ENCODE assay signal across 8 cellular contexts in genomic region chr7:44629825-44630580, GRCh38. TPM values are rescaled to one million over a fixed set of nuclear protein-coding genes. Genes with fewer than 3 reads are reported as not detected.
DNase-seq lines count a peak whose midpoint lies in the region; ATAC-seq, FAIRE-seq and TF ChIP-seq lines count a peak whose summit lies in the region.

No MANE protein-coding gene starts in this region.

- H2AFZ ChIP-seq in H1 (ENCODE audit: low read length): no peak overlapping the region

- peaks cover 10% of the 10 kb centered on the region for H3K79me1 ChIP-seq in H1 (ENCODE audit: low read depth, low read length)

- in situ Hi-C loops in transverse colon (cut with MboI; ENCODE audit: low pct_ligation_motif_present in 1 of 4, low pct_unique_long_range_greater_than_20kb in 1 of 4, low sequenced_read_pairs in 3 of 4): no loop called here

- no peak overlapping the region for H3K9ac ChIP-seq in H1 (replicated peaks in 1 of 4; ENCODE audit: extremely low read depth in 1 of 4, low read depth in 3 of 4, low read length in 3 of 4)

- no peak overlapping the region for H4K5ac ChIP-seq in H1 (ENCODE audit: insufficient read length, low read depth, low read length)

- H3K4ac ChIP-seq in H1 (replicated peaks; ENCODE audit: insufficient read length, low read depth, low read length): no peak overlapping the region

- intact Hi-C loops in heart right ventricle (cut with DNase I): no loop called here
- intact Hi-C loops in left cardiac atrium (cut with DNase I): no loop called here
- intact Hi-C loops in transverse colon (cut with DNase I; ENCODE audit: low total_unique reads): no loop called here
- intact Hi-C loops in posterior vena cava (cut with DNase I): no loop called here

- POLR2A ChIA-PET in H1 (lab: Charles Lee; ENCODE audit: partially characterized antibody): interaction anchor here (0.6 to 2.2 kb wide), 4 partner anchors 9 to 169 kb away, joined by 3 to 9 read pairs (median 5); no protein-coding TSS in a partner anchor

- H2BK20ac ChIP-seq in H1 (ENCODE audit: low read length): no peak overlapping the region

- no peak for TF ChIP-seq RAD21 in H1 (IDR thresholded peaks at IDR 0.05 in 1 of 2, conservative IDR thresholded peaks at IDR 0.05 in 1 of 2; ENCODE audit: low read depth in 2 of 2, low read length in 2 of 2)

- no peak overlapping the region for H2AK5ac ChIP-seq in H1 (ENCODE audit: low read depth, low read length)

- no peak for FAIRE-seq in H1 (lab: Jason Lieb, UNC)
- FAIRE-seq in RCC 7860 (lab: Jason Lieb, UNC): no peak

- no peaks in the 10 kb centered on the region for H3K27me3 ChIP-seq in heart right ventricle
- no peaks in the 10 kb centered on the region for H3K27me3 ChIP-seq in H1 (replicated peaks in 1 of 4; ENCODE audit: control insufficient read depth in 3 of 4, extremely low read depth in 1 of 4, insufficient read depth in 3 of 4, low read length in 3 of 4)
- no peaks in the 10 kb centered on the region for H3K27me3 ChIP-seq in transverse colon

- peaks cover 0 to 52% (median 14%) of the 10 kb centered on the region in 9 donors for H3K36me3 ChIP-seq in heart right ventricle
- H3K36me3 ChIP-seq in H1 (ENCODE audit: control insufficient read depth in 2 of 4, insufficient read depth in 4 of 4, low read length in 3 of 4): peaks cover 0 to 20% (median under 1%) of the 10 kb centered on the region in 4 experiments; a peak in 3 of 8 replicates
- peaks cover 0 to 19% (median 0%) of the 10 kb centered on the region in 4 donors for H3K36me3 ChIP-seq in transverse colon

- peak overlapping the region in 7 of 10 donors; percentile 11 to 94 (median 22) for H3K27ac ChIP-seq in heart right ventricle
- no peak overlapping the region for H3K27ac ChIP-seq in H1 (ENCODE audit: low read depth, low read length)
- H3K27ac ChIP-seq in transverse colon: peak overlapping the region; percentile 34 to 89 (median 85)

- no peak overlapping the region for H3K14ac ChIP-seq in H1 (ENCODE audit: insufficient read length)

- H2BK12ac ChIP-seq in H1 (ENCODE audit: low read depth, low read length): no peak overlapping the region

- H3K23ac ChIP-seq in H1 (ENCODE audit: insufficient read length): no peak overlapping the region

- H3K56ac ChIP-seq in H1 (replicated peaks; ENCODE audit: insufficient read length, low read depth, low read length): no peak overlapping the region

- H4K20me1 ChIP-seq in H1 (replicated peaks in 1 of 2; ENCODE audit: control insufficient read depth in 1 of 2, insufficient read depth in 2 of 2, low read length in 2 of 2): peaks cover 3 to 9% of the 10 kb centered on the region in 2 experiments

- no peak overlapping the region for H4K91ac ChIP-seq in H1 (replicated peaks; ENCODE audit: insufficient read length, low read length)

- peak overlapping the region; percentile 28; the same call in 1 of the 2 replicates for H2BK5ac ChIP-seq in H1 (ENCODE audit: low read depth, low read length)

- TF ChIP-seq CTCF in heart right ventricle (IDR thresholded peaks at IDR 0.05): no peak
- no peak for TF ChIP-seq CTCF in H1 (IDR thresholded peaks at IDR 0.05; ENCODE audit: control extremely low read depth in 1 of 3, insufficient read depth in 1 of 3, low read depth in 1 of 3, low read length in 3 of 3)
- TF ChIP-seq CTCF in transverse colon (IDR thresholded peaks at IDR 0.05): no peak
- no peak for TF ChIP-seq CTCF in omental fat pad (IDR thresholded peaks at IDR 0.05)

- no peak overlapping the region for H3K4me2 ChIP-seq in H1 (ENCODE audit: insufficient read depth in 1 of 2, low read depth in 2 of 2, low read length in 2 of 2)

- no peak for TF ChIP-seq EP300 in H1 (IDR thresholded peaks at IDR 0.05; ENCODE audit: borderline replicate concordance in 1 of 2, low read depth in 2 of 2, low read length in 2 of 2)
- no peak for TF ChIP-seq EP300 in transverse colon (IDR thresholded peaks at IDR 0.05; ENCODE audit: low read depth)

- TF ChIP-seq POLR2A in H1 (IDR thresholded peaks at IDR 0.05; ENCODE audit: control extremely low read depth in 1 of 2, low read depth in 2 of 2, low read length in 2 of 2) (no peak), transverse colon (IDR thresholded peaks at IDR 0.05) (no peak)

- no peak overlapping the region for H3K4me3 ChIP-seq in heart right ventricle
- H3K4me3 ChIP-seq in H1 (ENCODE audit: extremely low read depth in 1 of 4, insufficient read depth in 2 of 4, low read depth in 3 of 4, low read length in 4 of 4): no peak overlapping the region
- no peak overlapping the region for H3K4me3 ChIP-seq in transverse colon

- H4K8ac ChIP-seq in H1 (ENCODE audit: extremely low read depth, insufficient read depth, low read length): no peak overlapping the region

- CTCF ChIA-PET in H1 (lab: Charles Lee; ENCODE audit: partially characterized antibody): interaction anchor here (0.7 to 1.2 kb wide), 2 partner anchors 10 to 45 kb away, joined by 3 to 4 read pairs; no protein-coding TSS in a partner anchor

- H2BK15ac ChIP-seq in H1 (ENCODE audit: low read length): no peak overlapping the region

- H3K18ac ChIP-seq in H1 (ENCODE audit: extremely low read depth, low read length): no peak overlapping the region

- no peak for ATAC-seq in heart right ventricle
- ATAC-seq in left cardiac atrium: no peak
- ATAC-seq in omental fat pad (ENCODE audit: low FRiP score): no peak

- no peak overlapping the region for H2BK120ac ChIP-seq in H1 (replicated peaks; ENCODE audit: low read depth, low read length)

- DNase-seq in heart right ventricle (no peak), left cardiac atrium (no peak), MV-4-11 (lab: John Stamatoyannopoulos, UW) (peak; percentile 72), H1 (ENCODE audit: low read depth in 1 of 2, low spot score in 2 of 2) (no peak), transverse colon (no peak), RCC 7860 (ENCODE audit: low spot score) (no peak), omental fat pad (ENCODE audit: low spot score) (no peak), posterior vena cava (ENCODE audit: low spot score) (no peak)

- H3K23me2 ChIP-seq in H1 (ENCODE audit: low read depth, low read length): no peaks in the 10 kb centered on the region; the same call in 1 of the 2 replicates

- peaks cover 4% of the 10 kb centered on the region in 2 experiments; a peak in 1 of 4 replicates for H3K79me2 ChIP-seq in H1 (ENCODE audit: control insufficient read depth in 1 of 2, insufficient read depth in 2 of 2, low read length in 2 of 2)

- H3K9me3 ChIP-seq in heart right ventricle (no peaks in the 10 kb centered on the region), H1 (ENCODE audit: insufficient read depth in 2 of 2, low read depth in 1 of 2, low read length in 1 of 2) (no peaks in the 10 kb centered on the region), transverse colon (no peaks in the 10 kb centered on the region)

- WGBS in heart right ventricle, 2 donors: 69 to 71% methylated on average over 14 of the region's 14 CpGs
- 79% methylated on average over 14 of the region's 14 CpGs; no CpG with 5 or more reads in 1 of the 2 experiments for WGBS in H1 (ENCODE audit: extremely low coverage in 1 of 2, insufficient coverage in 1 of 2, insufficient read length in 1 of 2, insufficient replicate concordance in 2 of 2, low coverage in 1 of 2, low lambda C conversion rate in 2 of 2, missing lambda C conversion rate in 1 of 2), 2 experiments
- WGBS in transverse colon (ENCODE audit: low coverage in 1 of 2), 2 donors: 80 to 82% methylated on average over 4 to 14 of the region's 14 CpGs

- H3K4me1 ChIP-seq in heart right ventricle: peaks cover 0 to 95% (median 66%) of the 10 kb centered on the region in 9 donors
- H3K4me1 ChIP-seq in H1 (replicated peaks in 1 of 4; ENCODE audit: control insufficient read depth in 3 of 4, insufficient read depth in 4 of 4, low read length in 3 of 4): peaks cover 3 to 12% (median 11%) of the 10 kb centered on the region in 4 experiments
- H3K4me1 ChIP-seq in transverse colon: peaks cover 34 to 44% (median 43%) of the 10 kb centered on the region in 4 donors

RNA-seq across cellular contexts. Expression of gene OGDH, which starts 23.6 kb away (rescaled TPM):
- total RNA-seq in heart right ventricle (100 to 1,000 TPM; 500 to 724 (median 679) TPM), left cardiac atrium (100 to 1,000 TPM; 343 to 358 TPM), transverse colon (100 to 1,000 TPM in 3 of 4 donors, 10 to 100 TPM in 1; 74.0 to 160 (median 143) TPM), omental fat pad (10 to 100 TPM; 75.4 to 91.0 (median 82.0) TPM), posterior vena cava (100 to 1,000 TPM; 123 to 132 TPM)
- polyA plus RNA-seq in heart right ventricle (100 to 1,000 TPM; 202 to 421 TPM), H1 (2011; rRNA removed) (71.6 and 108 TPM in 2 replicates)
- total RNA-seq in H1 (2021; fragmentation: NEBNext Ultra II Directional; extraction: Animal tissue kit (Norgen Biotek cat#: 25700)): 89.1 and 91.6 TPM in 2 replicates
- 60.6 TPM for polyA plus RNA-seq in H1 (2011; cell fraction: cytosol; rRNA removed)
- 125 TPM for polyA plus RNA-seq in H1 (2011; cell fraction: nucleus; rRNA removed)
- polyA plus RNA-seq in H1 (2012, experiment 1 of 2): 47.3 to 67.1 TPM (median 62.3 TPM) in 4 replicates
- polyA plus RNA-seq in H1 (2012, experiment 2 of 2): 58.0 TPM
- polyA plus RNA-seq in H1 (2013, experiment 1 of 2): 38.5 TPM
- 34.1 TPM for polyA plus RNA-seq in H1 (2013, experiment 2 of 2)
- 126 and 130 TPM in 2 replicates for polyA minus RNA-seq in H1 (2011; rRNA and poly(A)+ RNA removed)
- 53.8 TPM for polyA minus RNA-seq in H1 (2011; cell fraction: cytosol; rRNA and poly(A)+ RNA removed)
- polyA minus RNA-seq in H1 (2011; cell fraction: nucleus; rRNA and poly(A)+ RNA removed): 46.3 TPM

RNA-seq across cellular contexts. Expression of gene TMED4, which starts 48.0 kb away (rescaled TPM):
- total RNA-seq in heart right ventricle: 10 to 100 TPM; 55.4 to 81.4 (median 69.4) TPM
- 10 to 100 TPM; 42.9 to 45.6 TPM for polyA plus RNA-seq in heart right ventricle
- 10 to 100 TPM; 55.1 to 73.2 TPM for total RNA-seq in left cardiac atrium
- total RNA-seq in H1 (2021; fragmentation: NEBNext Ultra II Directional; extraction: Animal tissue kit (Norgen Biotek cat#: 25700)): 41.1 and 44.9 TPM in 2 replicates
- 76.7 and 91.9 TPM in 2 replicates for polyA plus RNA-seq in H1 (2011; rRNA removed)
- polyA plus RNA-seq in H1 (2011; cell fraction: cytosol; rRNA removed): 72.2 TPM
- polyA plus RNA-seq in H1 (2011; cell fraction: nucleus; rRNA removed): 68.9 TPM
- polyA plus RNA-seq in H1 (2012, experiment 1 of 2): 39.2 to 48.0 TPM (median 42.1 TPM) in 4 replicates
- 39.9 TPM for polyA plus RNA-seq in H1 (2012, experiment 2 of 2)
- 40.7 TPM for polyA plus RNA-seq in H1 (2013, experiment 1 of 2)
- 46.2 TPM for polyA plus RNA-seq in H1 (2013, experiment 2 of 2)
- 38.6 and 54.2 TPM in 2 replicates for polyA minus RNA-seq in H1 (2011; rRNA and poly(A)+ RNA removed)
- 47.6 TPM for polyA minus RNA-seq in H1 (2011; cell fraction: cytosol; rRNA and poly(A)+ RNA removed)
- 39.0 TPM for polyA minus RNA-seq in H1 (2011; cell fraction: nucleus; rRNA and poly(A)+ RNA removed)
- 100 to 1,000 TPM; 226 to 303 (median 254) TPM for total RNA-seq in transverse colon
- 100 to 1,000 TPM; 105 to 140 (median 124) TPM for total RNA-seq in omental fat pad
- total RNA-seq in posterior vena cava: 10 to 100 TPM; 50.3 to 52.5 TPM

RNA-seq across cellular contexts. Expression of gene DDX56, which starts 56.3 kb away (rescaled TPM):
- total RNA-seq in heart right ventricle: 10 to 100 TPM; 23.2 to 40.7 (median 27.4) TPM
- 100 to 1,000 TPM in 1 of 2 donors, 10 to 100 TPM in 1; 40.1 to 100 TPM for polyA plus RNA-seq in heart right ventricle
- total RNA-seq in left cardiac atrium: 10 to 100 TPM; 27.8 to 44.4 TPM
- total RNA-seq in H1 (2021; fragmentation: NEBNext Ultra II Directional; extraction: Animal tissue kit (Norgen Biotek cat#: 25700)): 55.4 and 56.9 TPM in 2 replicates
- polyA plus RNA-seq in H1 (2011; rRNA removed): 81.6 and 82.0 TPM in 2 replicates
- 79.6 TPM for polyA plus RNA-seq in H1 (2011; cell fraction: cytosol; rRNA removed)
- 179 TPM for polyA plus RNA-seq in H1 (2011; cell fraction: nucleus; rRNA removed)
- 73.0 to 92.1 TPM (median 90.5 TPM) in 4 replicates for polyA plus RNA-seq in H1 (2012, experiment 1 of 2)
- polyA plus RNA-seq in H1 (2012, experiment 2 of 2): 88.4 TPM
- 59.0 TPM for polyA plus RNA-seq in H1 (2013, experiment 1 of 2)
- 54.2 TPM for polyA plus RNA-seq in H1 (2013, experiment 2 of 2)
- 82.6 and 86.4 TPM in 2 replicates for polyA minus RNA-seq in H1 (2011; rRNA and poly(A)+ RNA removed)
- 34.8 TPM for polyA minus RNA-seq in H1 (2011; cell fraction: cytosol; rRNA and poly(A)+ RNA removed)
- polyA minus RNA-seq in H1 (2011; cell fraction: nucleus; rRNA and poly(A)+ RNA removed): 64.0 TPM
- 100 to 1,000 TPM in 1 of 4 donors, 10 to 100 TPM in 3; 41.1 to 202 (median 42.3) TPM for total RNA-seq in transverse colon
- total RNA-seq in omental fat pad: 100 to 1,000 TPM in 1 of 4 donors, 10 to 100 TPM in 3; 43.0 to 104 (median 50.3) TPM
- total RNA-seq in posterior vena cava: 10 to 100 TPM; 33.9 to 40.2 TPM
